ENCODE assay signal across 12 cellular contexts in the genomic region with DNA sequence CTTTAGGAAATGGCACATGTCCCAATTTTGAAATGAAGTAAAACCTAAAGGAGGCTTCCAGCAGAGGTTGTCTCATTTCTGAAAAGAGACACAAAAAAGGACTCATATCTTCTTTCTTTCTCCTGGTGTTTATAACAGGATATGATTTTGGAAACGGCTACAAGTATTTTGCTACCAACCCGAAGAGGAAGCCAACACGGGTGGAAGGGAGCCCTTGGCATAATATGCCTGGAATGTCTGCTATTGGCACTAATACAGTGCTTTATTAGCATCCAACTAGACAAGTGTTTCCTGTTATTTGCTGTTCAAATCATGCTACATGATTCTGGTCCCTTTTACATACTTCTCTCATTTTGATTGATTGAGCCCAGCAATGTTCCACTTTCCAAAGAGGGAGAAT. TPM values are rescaled to one million over a fixed set of nuclear protein-coding genes. Genes with fewer than 3 reads are reported as not detected.
DNase-seq lines count a peak whose midpoint lies in the region; ATAC-seq, FAIRE-seq and TF ChIP-seq lines count a peak whose summit lies in the region.
"Not testable (repeated sequence)": the region's sequence is repeated elsewhere in the genome, so short reads cannot be mapped to it uniquely, and the experiment has no call there.
"Had no signal": no experiment of that assay in that cellular context is flagged by ENCODE, and none has a peak within 500 bp of the region (broad histone marks: within the 10 kb centered on the region; RNA-seq: fewer than 3 reads in every experiment).

No MANE protein-coding gene starts in this region.

- H3K4me1 Mint-ChIP-seq in astrocyte (ENCODE audit: low read depth, unreplicated experiment): not testable (repeated sequence)

- POLR2A ChIA-PET in A673 (lab: Charles Lee; ENCODE audit: low non-redundant PET); PC-3 (lab: Charles Lee; ENCODE audit: unreplicated experiment): not testable (repeated sequence)

- peak overlapping the region; percentile 80 for H3K9ac ChIP-seq in PC-3 (ENCODE audit: low read length)
- not testable (repeated sequence) for H3K9ac ChIP-seq in astrocyte (ENCODE audit: low read length)
- peak overlapping the region; percentile 40 for H3K9ac ChIP-seq in skeletal muscle satellite cell (ENCODE audit: low read depth, low read length)

- not testable (repeated sequence) for H3K36me3 Mint-ChIP-seq in astrocyte (ENCODE audit: low read depth, unreplicated experiment)

- H3K9me2 ChIP-seq in PC-3 (replicated peaks; ENCODE audit: low read length): not testable (repeated sequence)

- not testable (repeated sequence) for H3K79me2 ChIP-seq in PC-3 (ENCODE audit: low read length); astrocyte (ENCODE audit: insufficient read depth, low read length)

- not testable (repeated sequence) for H3K4me1 ChIP-seq in A673 (ENCODE audit: insufficient read depth, low read length, poor library complexity, severe bottlenecking); astrocyte (ENCODE audit: insufficient read depth, low read length)
- H3K4me1 ChIP-seq in PC-3 (ENCODE audit: insufficient read depth, low read length) (peaks cover 52% of the 10 kb centered on the region), foreskin keratinocyte (peaks cover 23% of the 10 kb centered on the region), skeletal muscle satellite cell (ENCODE audit: control insufficient read depth, insufficient read depth, low read length) (peaks cover 34% of the 10 kb centered on the region)

- H3K27ac Mint-ChIP-seq in astrocyte (ENCODE audit: unreplicated experiment): not testable (repeated sequence)

- peak; percentile 38 for DNase-seq in A673 (ENCODE audit: low spot score)
- DNase-seq in GM03348 (ENCODE audit: low spot score): peak; percentile 18
- DNase-seq in M059J (ENCODE audit: low read depth): peak; percentile 61
- DNase-seq in PC-3: peak; percentile 75
- DNase-seq in astrocyte (ENCODE audit: low read depth); epithelial cell of prostate (ENCODE audit: low read depth, low spot score); foreskin keratinocyte: not testable (repeated sequence)

- TF ChIP-seq CTCF in A673 (conservative IDR thresholded peaks at IDR 0.05; ENCODE audit: low read depth, low read length); PC-3 (conservative IDR thresholded peaks at IDR 0.05; ENCODE audit: low read depth, low read length); astrocyte (IDR thresholded peaks at IDR 0.05; ENCODE audit: insufficient read depth, low read depth, low read length); foreskin keratinocyte (conservative IDR thresholded peaks at IDR 0.05): not testable (repeated sequence)

- not testable (repeated sequence) for H4K20me1 ChIP-seq in PC-3 (ENCODE audit: low read length); astrocyte (ENCODE audit: insufficient read depth, low read length)

- H2AFZ ChIP-seq in PC-3 (ENCODE audit: low read length); astrocyte (ENCODE audit: low read depth, low read length): not testable (repeated sequence)

- not testable (repeated sequence) for H3K27ac ChIP-seq in A673 (ENCODE audit: low read depth, low read length, poor library complexity, severe bottlenecking); astrocyte (ENCODE audit: low read depth, low read length)
- H3K27ac ChIP-seq in PC-3 (ENCODE audit: low read length): peak overlapping the region; percentile 100
- peak overlapping the region; percentile 83 for H3K27ac ChIP-seq in epithelial cell of prostate
- H3K27ac ChIP-seq in foreskin keratinocyte: peak overlapping the region; percentile 74

- H3K4me2 ChIP-seq in PC-3 (ENCODE audit: low read length): peak overlapping the region; percentile 71
- H3K4me2 ChIP-seq in astrocyte (ENCODE audit: low read length): not testable (repeated sequence)
- H3K4me2 ChIP-seq in skeletal muscle satellite cell (ENCODE audit: low read length): peak overlapping the region; percentile 64

- not testable (repeated sequence) for H3K9me3 ChIP-seq in A673 (ENCODE audit: low read depth, low read length, poor library complexity, severe bottlenecking); PC-3 (ENCODE audit: low read length); astrocyte (ENCODE audit: insufficient read depth, low read depth, low read length); skeletal muscle satellite cell (replicated peaks; ENCODE audit: low read length)

- FAIRE-seq in astrocyte (lab: Jason Lieb, UNC): peak; percentile 90

- ATAC-seq in PC-3: peak; percentile 42
- ATAC-seq in foreskin keratinocyte: not testable (repeated sequence)

- intact Hi-C loops in A673 (cut with micrococcal nuclease; ENCODE audit: unreplicated experiment): not testable (repeated sequence)
- intact Hi-C loops in PC-3 (cut with micrococcal nuclease): loop anchor here (1.0 to 5.0 kb wide), 2 partner anchors 53 to 152 kb away; no protein-coding TSS in a partner anchor

- not testable (repeated sequence) for H3K4me3 ChIP-seq in A673 (ENCODE audit: low read depth, low read length, poor library complexity, severe bottlenecking); astrocyte (ENCODE audit: insufficient read depth, low read depth, low read length)
- H3K4me3 ChIP-seq in PC-3 (ENCODE audit: low read length) (0 out of 2 replicates have a peak overlapping the region, but pooled peaks have one; percentile 27), skeletal muscle satellite cell (ENCODE audit: low read length) (peak overlapping the region; percentile 31)

- not testable (repeated sequence) for H3F3A ChIP-seq in PC-3 (ENCODE audit: low read length, unreplicated experiment)

- not testable (repeated sequence) for H3K4me3 Mint-ChIP-seq in astrocyte (ENCODE audit: unreplicated experiment)

- CTCF ChIA-PET in A673 (lab: Charles Lee); PC-3 (lab: Charles Lee): not testable (repeated sequence)

- not testable (repeated sequence) for H3K27me3 Mint-ChIP-seq in astrocyte (ENCODE audit: low read depth, unreplicated experiment)

- not testable (repeated sequence) for H3K27me3 ChIP-seq in A673 (replicated peaks; ENCODE audit: insufficient read depth, low read depth, low read length, poor library complexity); PC-3 (ENCODE audit: low read length); astrocyte (ENCODE audit: insufficient read depth, low read length); foreskin keratinocyte; skeletal muscle satellite cell (ENCODE audit: control insufficient read depth, insufficient read depth, low read length)

- H3K9me3 Mint-ChIP-seq in astrocyte (ENCODE audit: unreplicated experiment): not testable (repeated sequence)

- H3K36me3 ChIP-seq in A673 (ENCODE audit: insufficient read depth, low read length, poor library complexity, severe bottlenecking); PC-3 (ENCODE audit: low read depth, low read length); astrocyte (ENCODE audit: insufficient read depth, low read length); skeletal muscle satellite cell (ENCODE audit: insufficient read depth, low read length): not testable (repeated sequence)

- not testable (repeated sequence) for BruUV-seq in A673 (replicated peaks; lab: Mats Ljungman, UMichigan); PC-3 (replicated peaks; lab: Mats Ljungman, UMichigan)

RNA-seq across cellular contexts. Expression of a gene that starts 8.7 kb away (rescaled TPM):
- total RNA-seq in A673 (2021): not detected in 2 replicates
- total RNA-seq in M059J (2014; rRNA removed; shearing (Covaris generic)): not detected in 2 replicates
- 0.80 and 2.4 TPM in 2 replicates for total RNA-seq in PC-3 (2014; rRNA removed)
- not detected in 2 replicates for total RNA-seq in astrocyte
- total RNA-seq in foreskin keratinocyte: 0.21 TPM in 1 of 2 replicates, not detected in the other
- 0.11 and 0.14 TPM in 2 replicates for polyA plus RNA-seq in foreskin keratinocyte
- 0.44 TPM in 1 of 2 replicates, not detected in the other for total RNA-seq in skeletal muscle satellite cell (2012; rRNA removed)
- total RNA-seq: HepG2, HT-29, Right ventricle myocardium superior, SK-MEL-5 had no signal
- polyA plus RNA-seq: HepG2 had no signal

RNA-seq across cellular contexts. Expression of a gene that starts 29.0 kb away (rescaled TPM):
- total RNA-seq in A673 (2021) (11.1 TPM in 2 replicates), PC-3 (2014; rRNA removed) (5.1 and 7.9 TPM in 2 replicates), astrocyte (2.5 and 2.9 TPM in 2 replicates), foreskin keratinocyte (1.9 and 2.3 TPM in 2 replicates)
- 11.4 and 11.7 TPM in 2 replicates for total RNA-seq in M059J (2014; rRNA removed; shearing (Covaris generic))
- polyA plus RNA-seq in foreskin keratinocyte: 2.1 and 3.0 TPM in 2 replicates
- total RNA-seq in skeletal muscle satellite cell (2012; rRNA removed): 1.7 and 4.6 TPM in 2 replicates
- total RNA-seq: HepG2, HT-29, SK-MEL-5 had no signal
- polyA plus RNA-seq: HepG2 had no signal
